Comparison of ENCODE assay signal across 6 cellular contexts in the genomic region with DNA sequence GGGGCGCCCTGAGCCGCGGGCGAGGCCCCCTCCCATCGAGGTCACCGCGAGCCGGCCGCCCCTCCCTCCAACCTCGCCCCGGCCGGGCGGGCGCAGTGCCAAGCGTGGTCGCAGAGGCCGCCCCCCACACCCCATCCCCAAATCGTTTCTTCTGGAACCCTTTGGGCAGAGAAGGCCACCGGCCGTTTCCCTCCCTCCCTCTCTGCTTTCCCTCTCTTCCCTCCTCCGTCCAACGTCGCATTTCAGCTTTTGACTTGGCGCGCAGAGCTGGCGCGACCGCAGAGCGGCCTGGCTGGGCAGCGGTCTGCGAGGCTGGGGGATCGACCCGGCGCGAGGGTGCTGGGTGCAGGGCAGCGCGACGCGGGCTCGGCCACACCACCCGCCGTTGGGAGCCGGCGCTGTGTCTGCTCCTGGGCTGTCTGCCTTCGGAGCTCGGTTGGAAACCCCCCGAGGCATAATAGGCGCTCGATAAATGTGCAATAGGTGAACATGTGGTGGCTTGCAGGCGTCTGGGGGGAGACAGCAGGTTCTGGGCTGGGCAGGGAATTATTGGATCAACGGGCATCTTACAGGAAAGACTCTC. TPM values are rescaled to one million over a fixed set of nuclear protein-coding genes. Genes with fewer than 3 reads are reported as not detected.
A peak's percentile ranks its signal among the peaks of the same experiment; 100 is the strongest.
DNase-seq lines count a peak whose midpoint lies in the region; TF ChIP-seq lines count a peak whose summit lies in the region.

No MANE protein-coding gene starts in this region.

- no peaks in the 10 kb centered on the region for H3K27me3 ChIP-seq in testis

- DNase-seq in GM03348 (ENCODE audit: low spot score) (peak; percentile 42), NCI-H460 (ENCODE audit: extremely low read depth, low read depth) (peak; percentile 25), fibroblast of the aortic adventitia (ENCODE audit: low read depth) (no peak), testis (no peak), GM19240 (ENCODE audit: insufficient read length, low spot score) (no peak), germinal center (ENCODE audit: low spot score) (no peak)

- no peaks in the 10 kb centered on the region for H3K9me3 ChIP-seq in testis

- TF ChIP-seq POLR2A in testis (IDR thresholded peaks at IDR 0.05) = no peak

- no peak for TF ChIP-seq CTCF in fibroblast of the aortic adventitia (IDR thresholded peaks at IDR 0.05; ENCODE audit: insufficient read depth, low read length)
- TF ChIP-seq CTCF in testis (IDR thresholded peaks at IDR 0.05) = no peak

- H3K36me3 ChIP-seq in testis (ENCODE audit: low read depth, missing control alignments) = no peaks in the 10 kb centered on the region

- intact Hi-C loops in testis (cut with DNase I; ENCODE audit: low total_unique reads) = no loop called here

- H3K4me3 ChIP-seq in fibroblast of the aortic adventitia (ENCODE audit: low read depth, low read length) = peak overlapping the region; percentile 60
- H3K4me3 ChIP-seq in testis = peak overlapping the region; percentile 39 to 41

- WGBS in testis, 2 donors = 0% methylated on average over 23 to 41 of the region's 51 CpGs

- peaks cover 31% of the 10 kb centered on the region for H3K4me1 ChIP-seq in testis

- H3K27ac ChIP-seq in testis = peak overlapping the region; percentile 10 to 72

RNA-seq across cellular contexts. Expression of a gene that starts 2.9 kb away (rescaled TPM):
- 0.07 and 0.14 TPM in 2 replicates for total RNA-seq in NCI-H460 (2014; rRNA removed; shearing (Covaris generic))
- polyA plus RNA-seq in NCI-H460 (2014; cell fraction: nucleus; rRNA removed) = not detected in 2 replicates
- total RNA-seq in fibroblast of the aortic adventitia (ENCODE audit: low replicate concordance) = 0.45 and 2.8 TPM in 2 replicates
- total RNA-seq in testis = 1 to 10 TPM; 1.1 to 1.7 TPM
- polyA plus RNA-seq in testis (ENCODE audit: insufficient read depth, low read depth, low replicate concordance) = not detected

RNA-seq across cellular contexts. Expression of a gene that starts 6.7 kb away (rescaled TPM):
- 9.4 and 10.2 TPM in 2 replicates for total RNA-seq in NCI-H460 (2014; rRNA removed; shearing (Covaris generic))
- 21.0 and 21.3 TPM in 2 replicates for polyA plus RNA-seq in NCI-H460 (2014; cell fraction: nucleus; rRNA removed)
- total RNA-seq in fibroblast of the aortic adventitia (ENCODE audit: low replicate concordance) (11.9 and 16.1 TPM in 2 replicates), testis (10 to 100 TPM; 11.2 to 13.5 TPM)
- polyA plus RNA-seq in testis (ENCODE audit: insufficient read depth, low read depth, low replicate concordance) = 5.3 TPM

RNA-seq across cellular contexts. Expression of a gene that starts 8.3 kb away (rescaled TPM):
- 12.5 and 14.2 TPM in 2 replicates for total RNA-seq in NCI-H460 (2014; rRNA removed; shearing (Covaris generic))
- polyA plus RNA-seq in NCI-H460 (2014; cell fraction: nucleus; rRNA removed) = 256 and 380 TPM in 2 replicates
- total RNA-seq in fibroblast of the aortic adventitia (ENCODE audit: low replicate concordance) (1.9 and 11.7 TPM in 2 replicates), testis (10 to 100 TPM; 18.0 to 19.4 TPM)
- 7.7 TPM for polyA plus RNA-seq in testis (ENCODE audit: insufficient read depth, low read depth, low replicate concordance)

RNA-seq across cellular contexts. Expression of a gene that starts 39.0 kb away (rescaled TPM):
- total RNA-seq in NCI-H460 (2014; rRNA removed; shearing (Covaris generic)) = 21.2 and 22.1 TPM in 2 replicates
- polyA plus RNA-seq in NCI-H460 (2014; cell fraction: nucleus; rRNA removed) = 22.5 and 33.7 TPM in 2 replicates
- total RNA-seq in fibroblast of the aortic adventitia (ENCODE audit: low replicate concordance) = 2.2 and 21.1 TPM in 2 replicates
- total RNA-seq in testis = 10 to 100 TPM in 1 of 2 donors, 1 to 10 TPM in 1; 9.4 to 10.8 TPM
- polyA plus RNA-seq in testis (ENCODE audit: insufficient read depth, low read depth, low replicate concordance) = 6.0 TPM

RNA-seq across cellular contexts. Expression of a gene that starts 45.5 kb away (rescaled TPM):
- total RNA-seq in NCI-H460 (2014; rRNA removed; shearing (Covaris generic)) = 32.3 and 52.9 TPM in 2 replicates
- polyA plus RNA-seq in NCI-H460 (2014; cell fraction: nucleus; rRNA removed) = 23.9 and 26.4 TPM in 2 replicates
- total RNA-seq in fibroblast of the aortic adventitia (ENCODE audit: low replicate concordance) = 5.3 and 48.9 TPM in 2 replicates
- 100 to 1,000 TPM; 180 to 190 TPM for total RNA-seq in testis
- 182 TPM for polyA plus RNA-seq in testis (ENCODE audit: insufficient read depth, low read depth, low replicate concordance)

Comparison
In these comparisons a context has a peak if more than half of its experiments do, and no peak if none do; other contexts are left out.
1. DNase-seq: peak in GM03348 (single experiment) and NCI-H460 (single experiment); none in fibroblast of the aortic adventitia (single experiment), testis (single experiment), GM19240 (single experiment) and germinal center (single experiment).